1 cellular context compared by ENCODE assay signal in the genomic region with DNA sequence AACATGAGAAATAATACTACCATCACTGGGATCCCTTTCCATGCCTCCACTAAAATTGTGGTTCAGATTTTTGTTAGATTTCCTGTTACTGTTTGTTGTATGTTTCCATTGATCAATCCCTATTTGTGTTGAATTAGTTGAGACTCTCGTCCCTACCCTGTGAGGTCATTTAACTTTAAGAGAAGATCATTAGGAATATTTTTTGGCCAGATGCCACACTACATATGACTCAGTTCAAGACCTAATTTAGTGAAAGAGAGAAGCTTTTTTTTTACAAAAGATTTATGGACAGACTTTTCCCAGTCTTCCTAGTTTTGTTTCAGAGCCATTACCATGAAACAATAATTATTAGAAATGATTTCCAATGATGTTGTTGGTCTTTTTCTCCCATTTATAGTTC.
TF ChIP-seq lines count a peak whose summit lies in the region.

No MANE protein-coding gene starts in this region.

TF ChIP-seq in HepG2, 621 proteins besides CTCF, POLR2A, EP300 and RAD21 (continued from another document):
- TF ChIP-seq, protein P1, sequence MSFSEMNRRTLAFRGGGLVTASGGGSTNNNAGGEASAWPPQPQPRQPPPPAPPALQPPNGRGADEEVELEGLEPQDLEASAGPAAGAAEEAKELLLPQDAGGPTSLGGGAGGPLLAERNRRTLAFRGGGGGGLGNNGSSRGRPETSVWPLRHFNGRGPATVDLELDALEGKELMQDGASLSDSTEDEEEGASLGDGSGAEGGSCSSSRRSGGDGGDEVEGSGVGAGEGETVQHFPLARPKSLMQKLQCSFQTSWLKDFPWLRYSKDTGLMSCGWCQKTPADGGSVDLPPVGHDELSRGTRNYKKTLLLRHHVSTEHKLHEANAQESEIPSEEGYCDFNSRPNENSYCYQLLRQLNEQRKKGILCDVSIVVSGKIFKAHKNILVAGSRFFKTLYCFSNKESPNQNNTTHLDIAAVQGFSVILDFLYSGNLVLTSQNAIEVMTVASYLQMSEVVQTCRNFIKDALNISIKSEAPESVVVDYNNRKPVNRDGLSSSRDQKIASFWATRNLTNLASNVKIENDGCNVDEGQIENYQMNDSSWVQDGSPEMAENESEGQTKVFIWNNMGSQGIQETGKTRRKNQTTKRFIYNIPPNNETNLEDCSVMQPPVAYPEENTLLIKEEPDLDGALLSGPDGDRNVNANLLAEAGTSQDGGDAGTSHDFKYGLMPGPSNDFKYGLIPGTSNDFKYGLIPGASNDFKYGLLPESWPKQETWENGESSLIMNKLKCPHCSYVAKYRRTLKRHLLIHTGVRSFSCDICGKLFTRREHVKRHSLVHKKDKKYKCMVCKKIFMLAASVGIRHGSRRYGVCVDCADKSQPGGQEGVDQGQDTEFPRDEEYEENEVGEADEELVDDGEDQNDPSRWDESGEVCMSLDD (CRISPR knock-in tag; IDR thresholded peaks at IDR 0.05; ENCODE audit: borderline replicate concordance) = no peak
- TF ChIP-seq ZNF569 (CRISPR knock-in tag; IDR thresholded peaks at IDR 0.05; ENCODE audit: borderline replicate concordance) = no peak
